In the genomic region with DNA sequence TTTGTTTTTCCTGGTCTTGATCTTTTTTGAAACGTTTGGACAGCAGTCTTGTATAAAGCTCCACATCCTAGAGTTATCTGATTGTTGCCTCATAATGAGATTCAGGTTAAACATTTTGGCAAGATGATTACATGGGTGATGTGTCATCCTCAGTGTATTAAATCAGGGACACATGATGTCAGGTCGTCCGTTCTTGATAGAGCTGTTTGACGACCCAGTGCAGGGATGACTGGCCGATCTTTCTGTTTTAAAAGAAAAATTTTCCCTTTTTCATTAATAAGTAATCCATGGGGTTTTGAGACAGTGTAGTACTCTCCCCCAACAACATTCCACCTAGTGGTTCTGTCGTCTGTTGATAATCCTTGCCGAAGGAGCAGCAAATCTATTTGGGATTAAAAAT, we compare ENCODE assay signal across 18 cellular contexts. TPM values are rescaled to one million over a fixed set of nuclear protein-coding genes. Genes with fewer than 3 reads are reported as not detected.
"Had no signal": no experiment of that assay in that cellular context is flagged by ENCODE, and none has a peak within 500 bp of the region (broad histone marks: within the 10 kb centered on the region; RNA-seq: fewer than 3 reads in every experiment).

No MANE protein-coding gene starts in this region.

- H3K4me3 ChIP-seq: thyroid gland, uterus had no signal

- H3K4me3 Mint-ChIP-seq: activated naive CD4-positive, alpha-beta T cell treated with anti-CD3 and anti-CD28 coated beads, Interleukin-2, amount 10 ng/mL, durations not matched to agents 7 days and 5 days; activated T-helper 17 cell treated with anti-CD3 and anti-CD28 coated beads, Interleukin-2, amount 50 U/mL, for 72 hours; dendritic cell treated with granulocyte-macrophage colony-stimulating factor and Interleukin-4, amounts not matched to agents 40 ng/mL and 50 ng/mL, for 4 days; nephron; stimulated activated naive B cell treated with anti-CD40 and anti-IgM and Interleukin-4, amounts not matched to agents 10 μg/mL and 1 μg/mL and 100 μg/mL, for 72 hours had no signal

- H3K36me3 ChIP-seq: thyroid gland, uterus had no signal

- ATAC-seq: activated T-helper 17 cell treated with anti-CD3 and anti-CD28 coated beads, Interleukin-2, amount 50 U/mL, for 72 hours; stimulated activated naive B cell treated with anti-CD40 and anti-IgM and Interleukin-4, amounts not matched to agents 10 μg/mL and 1 μg/mL and 100 μg/mL, for 72 hours had no signal

- H3K27me3 Mint-ChIP-seq: dendritic cell treated with granulocyte-macrophage colony-stimulating factor and Interleukin-4, amounts not matched to agents 40 ng/mL and 50 ng/mL, for 4 days had no signal

- H3K27me3 ChIP-seq: thyroid gland, uterus had no signal

- H3K4me1 Mint-ChIP-seq: activated naive CD4-positive, alpha-beta T cell treated with anti-CD3 and anti-CD28 coated beads, Interleukin-2, amount 10 ng/mL, durations not matched to agents 7 days and 5 days; activated T-helper 17 cell treated with anti-CD3 and anti-CD28 coated beads, Interleukin-2, amount 50 U/mL, for 72 hours; nephron; stimulated activated naive B cell treated with anti-CD40 and anti-IgM and Interleukin-4, amounts not matched to agents 10 μg/mL and 1 μg/mL and 100 μg/mL, for 72 hours had no signal

- H3K9me3 ChIP-seq: thyroid gland, uterus had no signal

- H3K27ac ChIP-seq: thyroid gland, uterus, VCaP had no signal

- DNase-seq: activated CD4-positive, alpha-beta T cell treated with anti-CD3 and anti-CD28 coated beads for 1 hour; activated CD4-positive, alpha-beta T cell treated with anti-CD3 and anti-CD28 coated beads, Interleukin-2, amount 50 U/mL, for 4 hours; activated naive CD4-positive, alpha-beta T cell treated with anti-CD3 and anti-CD28 coated beads, Interleukin-2, amount 10 ng/mL, durations not matched to agents 7 days and 5 days; effector memory CD4-positive, alpha-beta T cell; hypothalamus; nucleus accumbens; posterior cingulate gyrus; stimulated activated CD4-positive, alpha-beta T cell treated with anti-CD3 and anti-CD28 coated beads, Interleukin-2, amount 100 ng/mL, for 48 hours; stimulated activated naive B cell treated with anti-CD40 and anti-IgM and Interleukin-4, amounts not matched to agents 10 μg/mL and 1 μg/mL and 100 μg/mL, for 72 hours; thyroid gland; uterus had no signal

- H3K27ac Mint-ChIP-seq: activated naive CD4-positive, alpha-beta T cell treated with anti-CD3 and anti-CD28 coated beads, Interleukin-2, amount 10 ng/mL, durations not matched to agents 7 days and 5 days; activated T-helper 17 cell treated with anti-CD3 and anti-CD28 coated beads, Interleukin-2, amount 50 U/mL, for 72 hours; dendritic cell treated with granulocyte-macrophage colony-stimulating factor and Interleukin-4, amounts not matched to agents 40 ng/mL and 50 ng/mL, for 4 days; nephron; stimulated activated naive B cell treated with anti-CD40 and anti-IgM and Interleukin-4, amounts not matched to agents 10 μg/mL and 1 μg/mL and 100 μg/mL, for 72 hours had no signal

- H3K4me1 ChIP-seq: thyroid gland, uterus had no signal

- H3K36me3 Mint-ChIP-seq: activated naive CD4-positive, alpha-beta T cell treated with anti-CD3 and anti-CD28 coated beads, Interleukin-2, amount 10 ng/mL, durations not matched to agents 7 days and 5 days; stimulated activated naive B cell treated with anti-CD40 and anti-IgM and Interleukin-4, amounts not matched to agents 10 μg/mL and 1 μg/mL and 100 μg/mL, for 72 hours had no signal

- FAIRE-seq: astrocyte, bronchial epithelial cell had no signal

- H3K9me3 Mint-ChIP-seq: activated naive CD4-positive, alpha-beta T cell treated with anti-CD3 and anti-CD28 coated beads, Interleukin-2, amount 10 ng/mL, durations not matched to agents 7 days and 5 days; activated T-helper 17 cell treated with anti-CD3 and anti-CD28 coated beads, Interleukin-2, amount 50 U/mL, for 72 hours; dendritic cell treated with granulocyte-macrophage colony-stimulating factor and Interleukin-4, amounts not matched to agents 40 ng/mL and 50 ng/mL, for 4 days; nephron; stimulated activated naive B cell treated with anti-CD40 and anti-IgM and Interleukin-4, amounts not matched to agents 10 μg/mL and 1 μg/mL and 100 μg/mL, for 72 hours had no signal

RNA-seq across cellular contexts. Expression of gene SERPINB2, which starts 44.5 kb away (rescaled TPM):
- total RNA-seq: activated T-helper 17 cell treated with anti-CD3 and anti-CD28 coated beads, Interleukin-2, amount 50 U/mL, for 72 hours; cerebellum had no signal
